22 cellular contexts compared by ENCODE assay signal in the genomic region with DNA sequence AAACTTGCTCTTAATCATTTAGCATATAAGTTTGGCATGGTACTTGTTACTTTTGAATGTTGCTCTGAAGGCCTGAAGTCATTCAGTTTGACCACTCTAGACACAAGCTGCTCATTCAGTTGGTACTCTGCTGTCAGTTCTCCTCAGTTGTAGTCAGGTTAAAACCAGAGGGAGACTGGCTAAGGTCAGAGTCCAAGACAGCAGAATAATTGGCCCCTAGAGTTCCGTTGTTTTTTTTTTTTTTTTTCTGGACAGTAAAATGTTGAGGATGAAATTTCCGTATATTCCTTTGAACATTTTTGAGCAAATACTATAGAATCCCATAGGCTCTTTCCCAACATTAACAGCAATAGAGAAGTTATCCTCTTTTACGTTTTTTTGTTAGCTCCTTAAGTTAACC. TPM values are rescaled to one million over a fixed set of nuclear protein-coding genes. Genes with fewer than 3 reads are reported as not detected.
DNase-seq lines count a peak whose midpoint lies in the region; ATAC-seq, FAIRE-seq and TF ChIP-seq lines count a peak whose summit lies in the region.
"Had no signal": no experiment of that assay in that cellular context is flagged by ENCODE, and none has a peak within 500 bp of the region (broad histone marks: within the 10 kb centered on the region; RNA-seq: fewer than 3 reads in every experiment).

No MANE protein-coding gene starts in this region.

- intact Hi-C loops in HepG2 (cut with micrococcal nuclease; ENCODE audit: unreplicated experiment): no loop called here

- no peak overlapping the region for H3K18ac ChIP-seq in trophoblast cell (ENCODE audit: low read length)

- POLR2A ChIA-PET in HepG2 (lab: Yijun Ruan, JAX): no interaction called here

- in situ Hi-C loops in HepG2 (cut with HindIII; ENCODE audit: extremely low pct_ligation_motif_present, low pct_unique_long_range_greater_than_20kb): no loop called here

- CTCF ChIA-PET in HepG2 (lab: Yijun Ruan, JAX; ENCODE audit: low intra/inter-chr PET ratio, low total read pairs): no interaction called here

- no peak overlapping the region for H4K12ac ChIP-seq in trophoblast cell (ENCODE audit: low read depth, low read length)

- no peaks in the 10 kb centered on the region for H3K9me3 Mint-ChIP-seq in activated T-helper 17 cell treated with anti-CD3 and anti-CD28 coated beads, Interleukin-2, amount 50 U/mL, for 72 hours
- no peaks in the 10 kb centered on the region for H3K9me3 Mint-ChIP-seq in stimulated activated naive CD8-positive, alpha-beta T cell treated with anti-CD3 and anti-CD28 coated beads, Interleukin-15, amount 100 ng/mL, for 72 hours
- H3K9me3 Mint-ChIP-seq: HFFc6 had no signal

- no peak overlapping the region for H2BK5ac ChIP-seq in trophoblast cell (ENCODE audit: low read depth, low read length, poor library complexity)

- H2BK12ac ChIP-seq in trophoblast cell (ENCODE audit: low read length): no peak overlapping the region

- H3K27me3 Mint-ChIP-seq in activated T-helper 17 cell treated with anti-CD3 and anti-CD28 coated beads, Interleukin-2, amount 50 U/mL, for 72 hours: no peaks in the 10 kb centered on the region
- H3K27me3 Mint-ChIP-seq in stimulated activated naive CD8-positive, alpha-beta T cell treated with anti-CD3 and anti-CD28 coated beads, Interleukin-15, amount 100 ng/mL, for 72 hours: no peaks in the 10 kb centered on the region
- H3K27me3 Mint-ChIP-seq: CD4-positive, alpha-beta memory T cell had no signal

- H3K36me3 ChIP-seq in HepG2 (replicated peaks in 1 of 2; ENCODE audit: control insufficient read depth in 1 of 2, insufficient read depth in 2 of 2, low read length in 2 of 2): no peaks in the 10 kb centered on the region
- peaks cover 2% of the 10 kb centered on the region in 2 experiments for H3K36me3 ChIP-seq in trophoblast cell (ENCODE audit: control insufficient read depth in 1 of 2, insufficient read depth in 2 of 2, low read length in 2 of 2)
- H3K36me3 ChIP-seq: BE2C had no signal

- H3K27ac Mint-ChIP-seq in activated T-helper 17 cell treated with anti-CD3 and anti-CD28 coated beads, Interleukin-2, amount 50 U/mL, for 72 hours: peak overlapping the region; percentile 3
- no peak overlapping the region for H3K27ac Mint-ChIP-seq in stimulated activated naive CD8-positive, alpha-beta T cell treated with anti-CD3 and anti-CD28 coated beads, Interleukin-15, amount 100 ng/mL, for 72 hours
- H3K27ac Mint-ChIP-seq: HFFc6 had no signal

- H4K20me1 ChIP-seq in HepG2 (ENCODE audit: insufficient read depth, low read length): no peaks in the 10 kb centered on the region; the same call in none of the 2 replicates

- H3K79me2 ChIP-seq in HepG2 (ENCODE audit: insufficient read depth, low read length) (peaks cover 84% of the 10 kb centered on the region), trophoblast cell (ENCODE audit: control insufficient read depth, insufficient read depth, low read length, poor library complexity) (peaks cover 2% of the 10 kb centered on the region)

- H3K79me1 ChIP-seq in trophoblast cell (ENCODE audit: low read length): no peaks in the 10 kb centered on the region

- FAIRE-seq in HepG2 (lab: Jason Lieb, UNC): peak; percentile 54
- FAIRE-seq: A549, D721Med, G401.6, GM12892, GM19239, H1 had no signal

- H3K4me3 Mint-ChIP-seq in activated T-helper 17 cell treated with anti-CD3 and anti-CD28 coated beads, Interleukin-2, amount 50 U/mL, for 72 hours: no peak overlapping the region
- no peak overlapping the region for H3K4me3 Mint-ChIP-seq in stimulated activated naive CD8-positive, alpha-beta T cell treated with anti-CD3 and anti-CD28 coated beads, Interleukin-15, amount 100 ng/mL, for 72 hours
- H3K4me3 Mint-ChIP-seq: HFFc6 had no signal

- no peak overlapping the region for H2BK120ac ChIP-seq in trophoblast cell (ENCODE audit: insufficient read depth, low read length, poor library complexity)

- H3K27me3 ChIP-seq in HepG2 (ENCODE audit: control insufficient read depth in 1 of 2, insufficient read depth in 2 of 2, low read length in 2 of 2) (no peaks in the 10 kb centered on the region), trophoblast cell (ENCODE audit: insufficient read depth, low read length) (no peaks in the 10 kb centered on the region)
- H3K27me3 ChIP-seq: BE2C had no signal

- no peak overlapping the region for H4K8ac ChIP-seq in trophoblast cell (ENCODE audit: low read depth, low read length)

- H3K27ac ChIP-seq in HepG2 (ENCODE audit: extremely low read length, insufficient read depth, low read length): peak overlapping the region; percentile 21
- no peak overlapping the region for H3K27ac ChIP-seq in trophoblast cell (ENCODE audit: low read depth, low read length)
- H3K27ac ChIP-seq: A549, C4-2B had no signal

- H3K9ac ChIP-seq in HepG2 (ENCODE audit: insufficient read depth, low read depth, low read length): no peak overlapping the region
- H3K9ac ChIP-seq in trophoblast cell (ENCODE audit: low read length): no peak overlapping the region

- TF ChIP-seq EP300 in HepG2 (IDR thresholded peaks at IDR 0.05; ENCODE audit: low read depth in 2 of 2, low read length in 2 of 2) (no peak), HepG2 (CRISPR knock-in tag; IDR thresholded peaks at IDR 0.05; ENCODE audit: borderline replicate concordance) (no peak)

- H2AFZ ChIP-seq in HepG2 (ENCODE audit: low read length) (no peak overlapping the region), trophoblast cell (ENCODE audit: insufficient read depth, low read length, poor library complexity) (no peak overlapping the region)

- H2AK5ac ChIP-seq in trophoblast cell (ENCODE audit: low read length): no peak overlapping the region

- no peak overlapping the region for H3K14ac ChIP-seq in trophoblast cell (ENCODE audit: low read length)

- TF ChIP-seq RAD21 in HepG2 (CRISPR knock-in tag; IDR thresholded peaks at IDR 0.05): no peak

- H3K36me3 Mint-ChIP-seq in activated T-helper 17 cell treated with anti-CD3 and anti-CD28 coated beads, Interleukin-2, amount 50 U/mL, for 72 hours (ENCODE audit: low read depth): no peaks in the 10 kb centered on the region

- H3K9me3 ChIP-seq in HepG2 (ENCODE audit: low read length): no peaks in the 10 kb centered on the region
- no peaks in the 10 kb centered on the region for H3K9me3 ChIP-seq in trophoblast cell (ENCODE audit: insufficient read depth, low read depth, low read length)
- H3K9me3 ChIP-seq: A549, BE2C had no signal

- no peak overlapping the region for H4K91ac ChIP-seq in trophoblast cell (ENCODE audit: low read depth, low read length)

- no peak for TF ChIP-seq CTCF in HepG2 (CRISPR knock-in tag; IDR thresholded peaks at IDR 0.05)

- H3K4ac ChIP-seq in trophoblast cell (ENCODE audit: low read depth, low read length): peak overlapping the region; percentile 6

- H3K4me3 ChIP-seq in HepG2 (replicated peaks in 1 of 3; ENCODE audit: insufficient read depth in 1 of 3, low read depth in 2 of 3, low read length in 3 of 3) (peak overlapping the region in 1 of 3 experiments; percentile 1; a peak in 1 of 6 replicates), trophoblast cell (ENCODE audit: low read depth, low read length) (no peak overlapping the region)
- H3K4me3 ChIP-seq: A549 had no signal

- no TSS peak for BruUV-seq in HepG2 (replicated peaks; lab: Mats Ljungman, UMichigan)

- H3K4me2 ChIP-seq in HepG2 (ENCODE audit: low read depth, low read length) (peak overlapping the region; percentile 50), trophoblast cell (ENCODE audit: low read length) (no peak overlapping the region)
- H3K4me2 ChIP-seq: A549 had no signal

- H3K23ac ChIP-seq in trophoblast cell (ENCODE audit: low read length): no peak overlapping the region

- peaks cover 40% of the 10 kb centered on the region for H3K4me1 ChIP-seq in HepG2 (ENCODE audit: insufficient read depth, low read length)
- H3K4me1 ChIP-seq in trophoblast cell (ENCODE audit: control insufficient read depth in 1 of 2, insufficient read depth in 2 of 2, low read length in 2 of 2): no peaks in the 10 kb centered on the region
- H3K4me1 ChIP-seq: A549 had no signal

- no peak for ATAC-seq in activated T-helper 17 cell treated with anti-CD3 and anti-CD28 coated beads, Interleukin-2, amount 50 U/mL, for 72 hours (replicated peaks)
- peak; percentile 84 for ATAC-seq in HepG2
- no peak for ATAC-seq in stimulated activated naive CD8-positive, alpha-beta T cell treated with anti-CD3 and anti-CD28 coated beads, Interleukin-15, amount 100 ng/mL, for 72 hours
- no peak for ATAC-seq in SK-N-SH treated with all-trans-retinoic acid at 6 μM for 48 hours
- ATAC-seq: A549 had no signal

- DNase-seq in HepG2 (ENCODE audit: low spot score) (peak; percentile 40), trophoblast cell (no peak), anterior cingulate cortex (lab: John Stamatoyannopoulos, UW) (no peak)
- no peak for DNase-seq in stimulated activated naive CD8-positive, alpha-beta T cell treated with anti-CD3 and anti-CD28 coated beads, Interleukin-15, amount 100 ng/mL, for 72 hours
- DNase-seq: BE2C; CD4-positive, alpha-beta memory T cell; COR-L47; DMS153; DMS79 treated with DMSO at 0.1 percent for 48 hours; EL; HCEC 1CT; HFFc6; IMR-90 had no signal

- 27% methylated on average over 3 of the region's 3 CpGs for WGBS in HepG2 (ENCODE audit: low lambda C conversion rate)
- WGBS in trophoblast cell (ENCODE audit: extremely low coverage, insufficient coverage, insufficient read length): no CpG with 5 or more reads among the region's 3 CpGs

- peaks cover 23% of the 10 kb centered on the region for H3K4me1 Mint-ChIP-seq in activated T-helper 17 cell treated with anti-CD3 and anti-CD28 coated beads, Interleukin-2, amount 50 U/mL, for 72 hours
- peaks cover 44% of the 10 kb centered on the region for H3K4me1 Mint-ChIP-seq in stimulated activated naive CD8-positive, alpha-beta T cell treated with anti-CD3 and anti-CD28 coated beads, Interleukin-15, amount 100 ng/mL, for 72 hours

- no peak for TF ChIP-seq POLR2A in HepG2 (IDR thresholded peaks at IDR 0.05; ENCODE audit: insufficient read depth in 1 of 2, low read depth in 2 of 2, low read length in 2 of 2)

RNA-seq across cellular contexts. Expression of gene ZBTB40, which starts 9.4 kb away (rescaled TPM):
- 10 to 100 TPM; 20.4 to 21.4 TPM for total RNA-seq in activated T-helper 17 cell treated with anti-CD3 and anti-CD28 coated beads, Interleukin-2, amount 50 U/mL, for 72 hours
- 14.7 and 16.5 TPM in 2 replicates for total RNA-seq in HepG2 (2016; rRNA removed; fragmentation: Illumina TruSeq; extraction: Trizol)
- 19.7 and 21.4 TPM in 2 replicates for total RNA-seq in HepG2 (2016; cell fraction: cytosol; rRNA removed; fragmentation: Illumina TruSeq; extraction: Trizol; ENCODE audit: low read depth)
- 12.3 and 15.2 TPM in 2 replicates for total RNA-seq in HepG2 (2016; cell fraction: insoluble cytoplasmic fraction; rRNA removed; fragmentation: Illumina TruSeq; extraction: Trizol)
- total RNA-seq in HepG2 (2016; cell fraction: membrane; rRNA removed; fragmentation: Illumina TruSeq; extraction: Trizol): 9.5 and 11.9 TPM in 2 replicates
- 27.6 and 28.2 TPM in 2 replicates for total RNA-seq in HepG2 (2016; cell fraction: nucleus; rRNA removed; fragmentation: Illumina TruSeq; extraction: Trizol)
- 8.8 and 10.5 TPM in 2 replicates for polyA plus RNA-seq in HepG2 (2011; rRNA removed)
- 2.8 and 2.9 TPM in 2 replicates for polyA plus RNA-seq in HepG2 (2011; cell fraction: cytosol; rRNA removed)
- polyA plus RNA-seq in HepG2 (2011; cell fraction: nucleus; rRNA removed): 58.3 and 61.4 TPM in 2 replicates
- 9.2 and 10.4 TPM in 2 replicates for polyA plus RNA-seq in HepG2 (2012)
- 0.26 and 0.31 TPM in 2 replicates for polyA plus RNA-seq in HepG2 (2016; cell fraction: cytosol; fragmentation: Illumina TruSeq; extraction: Trizol; ENCODE audit: low read depth)
- 4.9 and 6.4 TPM in 2 replicates for polyA plus RNA-seq in HepG2 (2016; cell fraction: insoluble cytoplasmic fraction; fragmentation: Illumina TruSeq; extraction: Trizol; ENCODE audit: low read depth)
- polyA plus RNA-seq in HepG2 (2016; cell fraction: membrane; fragmentation: Illumina TruSeq; extraction: Trizol; ENCODE audit: low read depth): 0.66 TPM in 2 replicates
- 40.6 and 43.4 TPM in 2 replicates for polyA plus RNA-seq in HepG2 (2016; cell fraction: nucleus; fragmentation: Illumina TruSeq; extraction: Trizol; ENCODE audit: insufficient read depth, low read depth)
- polyA minus RNA-seq in HepG2 (2011; rRNA and poly(A)+ RNA removed; ENCODE audit: low replicate concordance): 16.1 and 26.2 TPM in 2 replicates
- 5.2 and 5.8 TPM in 2 replicates for polyA minus RNA-seq in HepG2 (2011; cell fraction: cytosol; rRNA and poly(A)+ RNA removed)
- polyA minus RNA-seq in HepG2 (2011; cell fraction: nucleus; rRNA and poly(A)+ RNA removed): 25.9 and 28.1 TPM in 2 replicates
- polyA plus RNA-seq in trophoblast cell (2013): 11.0 and 11.3 TPM in 2 replicates
